In the genomic region with DNA sequence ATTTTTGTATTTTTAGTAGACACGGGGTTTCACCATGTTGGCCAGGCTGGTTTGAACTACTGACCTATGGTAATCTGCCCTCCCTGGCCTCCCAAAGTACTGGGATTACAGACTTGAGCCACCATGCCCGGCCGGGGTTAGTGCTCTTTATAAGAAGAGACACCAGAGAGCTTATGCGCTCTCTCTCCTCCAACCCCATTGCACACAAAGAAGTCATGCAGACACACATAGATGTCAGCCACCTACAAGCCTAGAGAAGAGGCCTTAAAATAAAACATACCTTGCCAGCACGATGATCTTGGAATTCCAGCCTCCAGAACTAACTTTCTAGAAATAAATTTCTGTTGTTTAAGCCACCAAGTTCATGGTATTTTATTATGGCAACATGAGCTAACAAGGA, we compare ENCODE assay signal across 19 cellular contexts. TPM values are rescaled to one million over a fixed set of nuclear protein-coding genes. Genes with fewer than 3 reads are reported as not detected.
A peak's percentile ranks its signal among the peaks of the same experiment; 100 is the strongest.
DNase-seq lines count a peak whose midpoint lies in the region; ATAC-seq and TF ChIP-seq lines count a peak whose summit lies in the region.
"Had no signal": no experiment of that assay in that cellular context is flagged by ENCODE, and none has a peak within 500 bp of the region (broad histone marks: within the 10 kb centered on the region; RNA-seq: fewer than 3 reads in every experiment).

No MANE protein-coding gene starts in this region.

- no peak overlapping the region for H3K4me3 Mint-ChIP-seq in activated CD4-positive, alpha-beta T cell treated with anti-CD3 and anti-CD28 coated beads, Interleukin-2, amount 10 ng/mL, durations not matched to agents 24 days and 14 days
- H3K4me3 Mint-ChIP-seq in GM23338 (no peak overlapping the region), WTC11 (no peak overlapping the region), progenitor cell of endocrine pancreas (ENCODE audit: low read depth) (no peak overlapping the region)
- H3K4me3 Mint-ChIP-seq: B cell; CD4-positive, alpha-beta T cell; CD8-positive, alpha-beta T cell had no signal

- intact Hi-C loops in activated CD4-positive, alpha-beta T cell treated with anti-CD3 and anti-CD28 coated beads, Interleukin-2, amount 10 ng/mL, durations not matched to agents 24 days and 14 days (cut with micrococcal nuclease): no loop called here

- H3K4me1 Mint-ChIP-seq in activated CD4-positive, alpha-beta T cell treated with anti-CD3 and anti-CD28 coated beads, Interleukin-2, amount 10 ng/mL, durations not matched to agents 24 days and 14 days: peaks cover 4% of the 10 kb centered on the region
- H3K4me1 Mint-ChIP-seq in GM23338 (peaks cover 17% of the 10 kb centered on the region), WTC11 (peaks cover 34% of the 10 kb centered on the region), progenitor cell of endocrine pancreas (ENCODE audit: low read depth) (no peaks in the 10 kb centered on the region)

- no peaks in the 10 kb centered on the region for H3K9me2 ChIP-seq in GM23338 (ENCODE audit: insufficient read depth)

- H2AFZ ChIP-seq in GM23338 (no peak overlapping the region), osteoblast (ENCODE audit: low read length) (no peak overlapping the region)

- H3K27ac ChIP-seq in GM23338 (ENCODE audit: low read depth) (no peak overlapping the region), osteoblast (ENCODE audit: low read depth, low read length) (no peak overlapping the region)
- H3K27ac ChIP-seq: 22Rv1; A549; BLaER1 treated with 17β-estradiol and CSF1 and Interleukin-3, amounts not matched to agents 10 nM and 100 nM; C4-2B had no signal

- H3K79me2 ChIP-seq in GM23338 (replicated peaks; ENCODE audit: insufficient read depth) (no peaks in the 10 kb centered on the region), osteoblast (ENCODE audit: insufficient read depth, low read length) (peaks cover 2% of the 10 kb centered on the region)

- POLR2A ChIA-PET in WTC11 (lab: Charles Lee): no interaction called here

- H3K27me3 ChIP-seq in GM23338 (ENCODE audit: insufficient read depth) (no peaks in the 10 kb centered on the region), osteoblast (ENCODE audit: insufficient read depth, low read length) (no peaks in the 10 kb centered on the region)
- H3K27me3 ChIP-seq: BLaER1 treated with 17β-estradiol and CSF1 and Interleukin-3, amounts not matched to agents 10 nM and 100 nM had no signal

- H3K9me3 ChIP-seq in osteoblast (ENCODE audit: low read depth, low read length): no peaks in the 10 kb centered on the region
- H3K9me3 ChIP-seq: A549; BLaER1 treated with 17β-estradiol and CSF1 and Interleukin-3, amounts not matched to agents 10 nM and 100 nM; Caco-2 had no signal

- CTCF ChIA-PET in WTC11 (lab: Charles Lee): interaction anchor here (1.4 to 3.6 kb wide), 2 partner anchors 13 to 37 kb away, joined by 3 to 14 read pairs; a partner anchor contains a TSS

- no peak for TF ChIP-seq CTCF in GM23338 (conservative IDR thresholded peaks at IDR 0.05; ENCODE audit: low read depth in 2 of 2)
- no peak for TF ChIP-seq CTCF in WTC11 (IDR thresholded peaks at IDR 0.05)
- no peak for TF ChIP-seq CTCF in progenitor cell of endocrine pancreas (IDR thresholded peaks at IDR 0.05; ENCODE audit: unreplicated experiment)
- TF ChIP-seq CTCF in osteoblast (IDR thresholded peaks at IDR 0.05; ENCODE audit: extremely low read depth, low read depth, low read length): no peak

- H3K4me1 ChIP-seq in GM23338 (ENCODE audit: insufficient read depth) (peaks cover 17% of the 10 kb centered on the region), osteoblast (ENCODE audit: insufficient read depth, low read length) (no peaks in the 10 kb centered on the region)
- H3K4me1 ChIP-seq: A549, Caco-2 had no signal

- no peak for ATAC-seq in GM23338
- no peak for ATAC-seq in WTC11
- ATAC-seq: A549; CD8-positive, alpha-beta T cell had no signal

- H3K4me3 ChIP-seq in GM23338 (no peak overlapping the region), osteoblast (ENCODE audit: insufficient read depth, low read length) (no peak overlapping the region)
- H3K4me3 ChIP-seq: A549; BLaER1 treated with 17β-estradiol and CSF1 and Interleukin-3, amounts not matched to agents 10 nM and 100 nM had no signal

- no peaks in the 10 kb centered on the region for H3K27me3 Mint-ChIP-seq in activated CD4-positive, alpha-beta T cell treated with anti-CD3 and anti-CD28 coated beads, Interleukin-2, amount 10 ng/mL, durations not matched to agents 24 days and 14 days
- H3K27me3 Mint-ChIP-seq in GM23338 (ENCODE audit: insufficient read depth, low read depth, poor library complexity): no peaks in the 10 kb centered on the region
- no peaks in the 10 kb centered on the region for H3K27me3 Mint-ChIP-seq in WTC11 (ENCODE audit: low read depth)
- no peaks in the 10 kb centered on the region for H3K27me3 Mint-ChIP-seq in progenitor cell of endocrine pancreas
- H3K27me3 Mint-ChIP-seq: B cell; CD4-positive, alpha-beta T cell had no signal

- H3K36me3 Mint-ChIP-seq in activated CD4-positive, alpha-beta T cell treated with anti-CD3 and anti-CD28 coated beads, Interleukin-2, amount 10 ng/mL, durations not matched to agents 24 days and 14 days (ENCODE audit: low read depth): peaks cover 28% of the 10 kb centered on the region
- peaks cover 12% of the 10 kb centered on the region; the same call in 2 of the 3 replicates for H3K36me3 Mint-ChIP-seq in GM23338 (ENCODE audit: low read depth)
- H3K36me3 Mint-ChIP-seq in WTC11: peaks cover 19% of the 10 kb centered on the region
- peaks cover 3% of the 10 kb centered on the region for H3K36me3 Mint-ChIP-seq in progenitor cell of endocrine pancreas (ENCODE audit: insufficient read depth)

- H3K36me3 ChIP-seq in GM23338 (ENCODE audit: insufficient read depth) (0 out of 2 replicates have a peak, but pooled peaks cover 2% of the 10 kb centered on the region), osteoblast (ENCODE audit: insufficient read depth, low read length) (peaks cover 23% of the 10 kb centered on the region)

- H3K4me2 ChIP-seq in GM23338: no peak overlapping the region
- no peak overlapping the region for H3K4me2 ChIP-seq in osteoblast (ENCODE audit: insufficient read depth, low read length)
- H3K4me2 ChIP-seq: A549; BLaER1 treated with 17β-estradiol and CSF1 and Interleukin-3, amounts not matched to agents 10 nM and 100 nM had no signal

- H3K9me3 Mint-ChIP-seq in activated CD4-positive, alpha-beta T cell treated with anti-CD3 and anti-CD28 coated beads, Interleukin-2, amount 10 ng/mL, durations not matched to agents 24 days and 14 days: no peaks in the 10 kb centered on the region
- no peaks in the 10 kb centered on the region for H3K9me3 Mint-ChIP-seq in GM23338
- no peaks in the 10 kb centered on the region for H3K9me3 Mint-ChIP-seq in WTC11
- H3K9me3 Mint-ChIP-seq in progenitor cell of endocrine pancreas (ENCODE audit: low read depth): no peaks in the 10 kb centered on the region
- H3K9me3 Mint-ChIP-seq: CD4-positive, alpha-beta T cell; CD8-positive, alpha-beta T cell had no signal

- peak; percentile 46 for DNase-seq in activated CD4-positive, alpha-beta T cell treated with anti-CD3 and anti-CD28 coated beads, Interleukin-2, amount 10 ng/mL, durations not matched to agents 24 days and 14 days
- no peak for DNase-seq in activated CD4-positive, alpha-beta T cell treated with anti-CD3 and anti-CD28 coated beads, Interleukin-2, amount 50 U/mL, for 48 hours
- no peak for DNase-seq in GM23338 (ENCODE audit: low spot score)
- DNase-seq in WTC11 (ENCODE audit: low spot score): no peak
- no peak for DNase-seq in progenitor cell of endocrine pancreas (ENCODE audit: low spot score, unreplicated experiment)
- DNase-seq in osteoblast (ENCODE audit: insufficient read length, low spot score, missing footprints): no peak
- DNase-seq in HT-29 (ENCODE audit: low spot score): no peak
- DNase-seq: AML-193; Caco-2; Calu3; CD4-positive, alpha-beta T cell; CD8-positive, alpha-beta T cell; DMS79 treated with DMSO at 0.1 percent for 48 hours; GF-D8 had no signal

- no peaks in the 10 kb centered on the region for H3F3A ChIP-seq in GM23338 (replicated peaks; ENCODE audit: low read depth)

- H4K20me1 ChIP-seq in GM23338 (replicated peaks; ENCODE audit: insufficient read depth): no peaks in the 10 kb centered on the region
- no peaks in the 10 kb centered on the region for H4K20me1 ChIP-seq in osteoblast (ENCODE audit: insufficient read depth, low read length)
- H4K20me1 ChIP-seq: BLaER1 treated with 17β-estradiol and CSF1 and Interleukin-3, amounts not matched to agents 10 nM and 100 nM had no signal

- H3K27ac Mint-ChIP-seq in activated CD4-positive, alpha-beta T cell treated with anti-CD3 and anti-CD28 coated beads, Interleukin-2, amount 10 ng/mL, durations not matched to agents 24 days and 14 days: peak overlapping the region; percentile 28
- H3K27ac Mint-ChIP-seq in GM23338 (peak overlapping the region; percentile 2; the same call in 1 of the 2 replicates), WTC11 (0 out of 2 replicates have a peak overlapping the region, but pooled peaks have one; percentile 78), progenitor cell of endocrine pancreas (peak overlapping the region; percentile 23)
- H3K27ac Mint-ChIP-seq: B cell; CD4-positive, alpha-beta T cell; CD8-positive, alpha-beta T cell had no signal

RNA-seq across cellular contexts. Expression of a gene that starts 10.0 kb away (rescaled TPM):
- 20.9 and 21.8 TPM in 2 replicates for total RNA-seq in activated CD4-positive, alpha-beta T cell treated with anti-CD3 and anti-CD28 coated beads, Interleukin-2, amount 10 ng/mL, durations not matched to agents 24 days and 14 days
- total RNA-seq in GM23338 (2014; rRNA removed; shearing (Covaris generic)): 14.5 and 20.3 TPM in 2 replicates
- polyA plus RNA-seq in GM23338 (2016; fragmentation: Nextera tagmentation; extraction: Ambion mirVana): 3.0 and 3.5 TPM in 2 replicates
- total RNA-seq in WTC11 (2021) (18.7 to 21.3 TPM (median 19.9 TPM) in 3 replicates), progenitor cell of endocrine pancreas (36.8 and 39.8 TPM in 2 replicates), osteoblast (12.1 and 12.7 TPM in 2 replicates)
- 17.8 and 20.2 TPM in 2 replicates for total RNA-seq in HT-29 (2014; rRNA removed; shearing (Covaris generic))

RNA-seq across cellular contexts. Expression of a gene that starts 37.5 kb away (rescaled TPM):
- total RNA-seq in activated CD4-positive, alpha-beta T cell treated with anti-CD3 and anti-CD28 coated beads, Interleukin-2, amount 10 ng/mL, durations not matched to agents 24 days and 14 days: 21.5 and 22.3 TPM in 2 replicates
- total RNA-seq in GM23338 (2014; rRNA removed; shearing (Covaris generic)): 29.7 and 38.0 TPM in 2 replicates
- polyA plus RNA-seq in GM23338 (2016; fragmentation: Nextera tagmentation; extraction: Ambion mirVana): 29.4 and 35.0 TPM in 2 replicates
- total RNA-seq in WTC11 (2021) (21.6 to 26.4 TPM (median 25.7 TPM) in 3 replicates), progenitor cell of endocrine pancreas (16.1 and 17.1 TPM in 2 replicates), osteoblast (20.3 and 20.6 TPM in 2 replicates)
- 10.7 and 14.0 TPM in 2 replicates for total RNA-seq in HT-29 (2014; rRNA removed; shearing (Covaris generic))

RNA-seq across cellular contexts. Expression of a gene that starts 47.4 kb away (rescaled TPM):
- total RNA-seq in activated CD4-positive, alpha-beta T cell treated with anti-CD3 and anti-CD28 coated beads, Interleukin-2, amount 10 ng/mL, durations not matched to agents 24 days and 14 days: 19.0 and 21.1 TPM in 2 replicates
- 15.5 and 15.6 TPM in 2 replicates for total RNA-seq in GM23338 (2014; rRNA removed; shearing (Covaris generic))
- 10.9 and 12.1 TPM in 2 replicates for polyA plus RNA-seq in GM23338 (2016; fragmentation: Nextera tagmentation; extraction: Ambion mirVana)
- total RNA-seq in WTC11 (2021): 14.0 to 14.8 TPM (median 14.6 TPM) in 3 replicates
- 13.5 and 14.7 TPM in 2 replicates for total RNA-seq in progenitor cell of endocrine pancreas
- 13.0 and 13.8 TPM in 2 replicates for total RNA-seq in osteoblast
- 4.1 and 5.1 TPM in 2 replicates for total RNA-seq in HT-29 (2014; rRNA removed; shearing (Covaris generic))

Comparison
In these comparisons a context has a peak if more than half of its experiments do, and no peak if none do; other contexts are left out.
1. H3K27ac Mint-ChIP-seq: peak in every context shown above with its lines; median percentile 78 in WTC11; 28 in activated CD4-positive, alpha-beta T cell treated with anti-CD3 and anti-CD28 coated beads, Interleukin-2, amount 10 ng/mL, durations not matched to agents 24 days and 14 days; 23 in progenitor cell of endocrine pancreas; 2 in GM23338.